8 cellular contexts compared by ENCODE assay signal in the genomic region with DNA sequence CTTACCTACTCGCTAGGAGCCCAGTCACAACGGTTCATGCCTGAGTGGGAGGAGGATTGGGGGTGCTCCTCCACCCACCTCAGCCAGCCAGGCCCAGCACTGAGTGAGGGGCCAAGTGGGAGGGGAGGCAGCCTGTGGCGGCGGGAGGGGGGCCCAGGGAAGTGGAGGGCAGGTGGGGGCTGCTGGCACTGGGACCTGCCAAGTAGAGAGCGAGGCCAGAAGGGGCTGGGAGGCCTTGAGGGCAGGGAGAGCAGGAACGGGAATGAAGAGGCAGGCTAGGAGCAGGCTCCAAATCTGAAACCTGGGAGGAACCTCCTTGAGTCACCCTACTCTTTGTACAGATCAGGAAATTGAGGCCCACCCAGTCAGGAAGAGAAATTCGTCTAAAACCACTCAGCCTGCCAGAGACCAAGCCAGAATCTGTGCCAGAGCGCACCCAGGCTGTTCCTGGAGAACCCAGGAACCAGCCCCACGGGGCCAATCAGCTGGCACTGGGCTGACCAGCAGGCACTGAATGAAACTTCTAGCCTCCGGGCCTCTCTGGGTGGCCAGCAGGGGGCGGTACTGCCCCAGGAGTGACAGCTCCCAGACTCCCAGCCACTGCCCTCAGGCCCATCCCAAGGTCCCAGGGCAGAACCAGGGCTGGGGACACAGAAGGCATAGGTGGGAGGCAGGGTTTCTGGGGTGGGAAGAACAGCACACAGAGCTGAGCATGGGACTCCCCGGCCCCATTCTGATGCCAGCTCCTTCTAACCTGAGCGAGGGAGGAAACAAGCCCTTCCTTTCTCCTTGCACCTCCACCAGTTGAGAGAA. TPM values are rescaled to one million over a fixed set of nuclear protein-coding genes. Genes with fewer than 3 reads are reported as not detected.
DNase-seq lines count a peak whose midpoint lies in the region; ATAC-seq and TF ChIP-seq lines count a peak whose summit lies in the region.

No MANE protein-coding gene starts in this region.

- H3K4me3 Mint-ChIP-seq in activated CD8-positive, alpha-beta memory T cell treated with anti-CD3 and anti-CD28 coated beads, Interleukin-2, amount 10 ng/mL, durations not matched to agents 7 days and 5 days, result no peak overlapping the region
- H3K4me3 Mint-ChIP-seq in endothelial cell (ENCODE audit: unreplicated experiment), result no peak overlapping the region

- H3K4me1 Mint-ChIP-seq in activated CD8-positive, alpha-beta memory T cell treated with anti-CD3 and anti-CD28 coated beads, Interleukin-2, amount 10 ng/mL, durations not matched to agents 7 days and 5 days, result peaks cover 57% of the 10 kb centered on the region
- H3K4me1 Mint-ChIP-seq in endothelial cell (ENCODE audit: unreplicated experiment), result peaks cover 43% of the 10 kb centered on the region

- DNase-seq in DMS53 treated with DMSO at 0.1 percent for 48 hours (lab: John Stamatoyannopoulos, UW; ENCODE audit: unreplicated experiment) (peak; percentile 24), NOMO-1 treated with DMSO at 0.1 percent for 48 hours (lab: John Stamatoyannopoulos, UW; ENCODE audit: unreplicated experiment) (peak; percentile 62), endothelial cell (ENCODE audit: low spot score) (peak; percentile 94), midbrain (lab: John Stamatoyannopoulos, UW) (peak; percentile 92)
- peak; percentile 87 for DNase-seq in activated CD8-positive, alpha-beta memory T cell treated with anti-CD3 and anti-CD28 coated beads, Interleukin-2, amount 10 ng/mL, durations not matched to agents 7 days and 5 days
- peak; percentile 44 to 63 for DNase-seq in stimulated activated CD8-positive, alpha-beta memory T cell treated with anti-CD3 and anti-CD28 coated beads, Interleukin-7, amount 100 ng/mL, for 4 hours (ENCODE audit: low read depth in 2 of 2)

- peak overlapping the region; percentile 100 for H3K27ac Mint-ChIP-seq in activated CD8-positive, alpha-beta memory T cell treated with anti-CD3 and anti-CD28 coated beads, Interleukin-2, amount 10 ng/mL, durations not matched to agents 7 days and 5 days
- no peak overlapping the region for H3K27ac Mint-ChIP-seq in endothelial cell (ENCODE audit: unreplicated experiment)

- no peaks in the 10 kb centered on the region for H3K27me3 Mint-ChIP-seq in activated CD8-positive, alpha-beta memory T cell treated with anti-CD3 and anti-CD28 coated beads, Interleukin-2, amount 10 ng/mL, durations not matched to agents 7 days and 5 days
- peaks cover 3% of the 10 kb centered on the region for H3K27me3 Mint-ChIP-seq in endothelial cell (ENCODE audit: unreplicated experiment)

- ATAC-seq in HG03045 (IDR thresholded peaks at IDR 0.05; ENCODE audit: unreplicated experiment) (peak; percentile 26), HG03280 (IDR thresholded peaks at IDR 0.05; ENCODE audit: unreplicated experiment) (no peak)
- peak; percentile 63 for ATAC-seq in activated CD8-positive, alpha-beta memory T cell treated with anti-CD3 and anti-CD28 coated beads, Interleukin-2, amount 10 ng/mL, durations not matched to agents 7 days and 5 days

- H3K36me3 Mint-ChIP-seq in activated CD8-positive, alpha-beta memory T cell treated with anti-CD3 and anti-CD28 coated beads, Interleukin-2, amount 10 ng/mL, durations not matched to agents 7 days and 5 days, result no peaks in the 10 kb centered on the region
- H3K36me3 Mint-ChIP-seq in endothelial cell (ENCODE audit: low read depth, unreplicated experiment), result no peaks in the 10 kb centered on the region

- H3K9me3 Mint-ChIP-seq in activated CD8-positive, alpha-beta memory T cell treated with anti-CD3 and anti-CD28 coated beads, Interleukin-2, amount 10 ng/mL, durations not matched to agents 7 days and 5 days (ENCODE audit: low read depth), result no peaks in the 10 kb centered on the region
- H3K9me3 Mint-ChIP-seq in endothelial cell (ENCODE audit: unreplicated experiment), result no peaks in the 10 kb centered on the region

- TF ChIP-seq CTCF in endothelial cell (IDR thresholded peaks at IDR 0.05; ENCODE audit: unreplicated experiment), result peak; percentile 97

- CTCF ChIA-PET in activated CD8-positive, alpha-beta memory T cell treated with anti-CD3 and anti-CD28 coated beads, Interleukin-2, amount 10 ng/mL, durations not matched to agents 7 days and 5 days (lab: Charles Lee), result interaction anchor here (0.7 to 18.5 kb wide), 35 partner anchors 8 to 408 kb away, joined by 3 to 668 read pairs (median 5); a partner anchor contains a TSS

RNA-seq across cellular contexts. Expression of a gene that starts 14.8 kb away (rescaled TPM):
- total RNA-seq in activated CD8-positive, alpha-beta memory T cell treated with anti-CD3 and anti-CD28 coated beads, Interleukin-2, amount 10 ng/mL, durations not matched to agents 7 days and 5 days, result under 1 TPM in 1 of 2 experiments, not detected in 1; 0.55 TPM
- 0.82 TPM for total RNA-seq in endothelial cell (ENCODE audit: unreplicated experiment)

RNA-seq across cellular contexts. Expression of a gene that starts 51.5 kb away (rescaled TPM):
- 10 to 100 TPM; 26.4 to 32.9 TPM for total RNA-seq in activated CD8-positive, alpha-beta memory T cell treated with anti-CD3 and anti-CD28 coated beads, Interleukin-2, amount 10 ng/mL, durations not matched to agents 7 days and 5 days
- total RNA-seq in endothelial cell (ENCODE audit: unreplicated experiment), result 41.4 TPM

Comparison
In these comparisons a context has a peak if more than half of its experiments do, and no peak if none do; other contexts are left out.
1. DNase-seq: peak in every context shown above with its lines; median percentile 94 in endothelial cell; 92 in midbrain; 87 in activated CD8-positive, alpha-beta memory T cell treated with anti-CD3 and anti-CD28 coated beads, Interleukin-2, amount 10 ng/mL, durations not matched to agents 7 days and 5 days; 62 in NOMO-1 treated with DMSO at 0.1 percent for 48 hours; 54 in stimulated activated CD8-positive, alpha-beta memory T cell treated with anti-CD3 and anti-CD28 coated beads, Interleukin-7, amount 100 ng/mL, for 4 hours; 24 in DMS53 treated with DMSO at 0.1 percent for 48 hours.